8 cellular contexts compared by ENCODE assay signal in the genomic region with DNA sequence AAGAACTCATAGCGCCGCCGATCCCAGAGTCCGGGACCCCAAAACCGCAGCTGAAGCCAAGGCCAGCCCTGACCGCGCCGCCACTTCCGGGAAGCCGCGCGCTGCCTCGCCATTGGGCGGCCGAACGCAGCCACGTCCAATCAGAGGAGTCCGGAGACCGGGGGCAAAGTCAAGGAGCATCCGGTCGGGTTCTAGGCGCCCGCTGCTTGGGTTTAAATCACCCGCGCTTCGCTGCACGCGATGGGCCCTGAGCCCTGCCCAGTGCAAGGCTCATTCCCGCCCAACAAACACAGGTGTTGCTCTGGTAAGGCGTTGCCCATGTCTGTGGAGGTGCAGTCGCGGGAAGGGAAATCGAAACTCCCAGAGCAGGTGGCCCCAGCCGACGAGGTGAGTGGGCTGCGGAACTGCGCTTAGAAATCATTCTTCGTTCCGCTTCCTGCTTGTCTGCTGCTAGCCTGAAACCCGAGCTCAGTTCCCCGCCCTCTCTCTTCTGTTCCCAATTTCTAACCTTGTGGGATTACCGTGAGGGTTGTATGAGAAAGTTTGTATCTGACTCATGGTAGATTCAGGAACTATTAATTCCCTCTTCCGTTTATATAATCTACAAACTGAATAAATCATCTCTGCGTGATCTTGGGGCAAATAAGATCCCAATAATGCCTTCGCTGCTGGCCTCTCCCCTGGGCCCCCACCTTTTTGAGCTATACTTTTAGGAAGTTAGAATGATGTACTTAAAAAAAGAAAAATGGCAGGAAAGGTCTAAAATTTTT.
DNase-seq lines count a peak whose midpoint lies in the region; ATAC-seq and TF ChIP-seq lines count a peak whose summit lies in the region.

DCLRE1C (minus strand) TSS at position 96 of the 770 bp plus-strand sequence; CDS start at position 10, 86 bp downstream.

- peak; percentile 65 for TF ChIP-seq POLR2A in GM19099 (IDR thresholded peaks at IDR 0.05; ENCODE audit: extremely low read depth, insufficient read length, low read depth)

- DNase-seq in AML-193 (lab: John Stamatoyannopoulos, UW) (peak; percentile 90), NCI-H446 treated with DMSO at 0.1 percent for 48 hours (lab: John Stamatoyannopoulos, UW) (peak; percentile 68), islet precursor cell (peak; percentile 95)
- peak; percentile 69 to 71 for DNase-seq in central memory CD8-positive, alpha-beta T cell (ENCODE audit: low spot score in 2 of 2)
- peak; percentile 80 for DNase-seq in stimulated activated CD4-positive, alpha-beta T cell treated with anti-CD3 and anti-CD28 coated beads, Interleukin-12 subunit alpha, Interleukin-12 subunit beta, amount 100 ng/mL, for 4 hours

- H3K4me3 Mint-ChIP-seq in central memory CD8-positive, alpha-beta T cell, result peak within 1 kb of the TSS; percentile 91

- H3K27ac Mint-ChIP-seq in central memory CD8-positive, alpha-beta T cell (ENCODE audit: low read depth), result peak within 1 kb of the TSS; percentile 96

- H3K27me3 Mint-ChIP-seq in central memory CD8-positive, alpha-beta T cell, result no peaks in the 10 kb centered on the region

- H3K36me3 Mint-ChIP-seq in central memory CD8-positive, alpha-beta T cell (ENCODE audit: insufficient read depth), result peaks cover 15% of the 10 kb centered on the region

- H3K9me3 Mint-ChIP-seq in central memory CD8-positive, alpha-beta T cell, result no peaks in the 10 kb centered on the region

- H3K4me1 Mint-ChIP-seq in central memory CD8-positive, alpha-beta T cell, result peaks cover 42% of the 10 kb centered on the region

- ATAC-seq in HG03378 (IDR thresholded peaks at IDR 0.05; ENCODE audit: unreplicated experiment), result peak; percentile 69
- ATAC-seq in activated CD4-positive, CD25-positive, alpha-beta regulatory T cell treated with anti-CD3 and anti-CD28 coated beads, Interleukin-2, amount 50 U/mL, for 24 hours, result peak; percentile 95
- peak; percentile 89 for ATAC-seq in central memory CD8-positive, alpha-beta T cell (replicated peaks; ENCODE audit: extremely low read depth, poor library complexity, severe bottlenecking)

Comparison
In these comparisons a context has a peak if more than half of its experiments do, and no peak if none do; other contexts are left out.
1. Peak in every context shown above with its lines: DNase-seq and ATAC-seq.